ENCODE assay signal across 12 cellular contexts in genomic region chr9:136374183-136374575, GRCh38.
"Had no signal": no experiment of that assay in that cellular context is flagged by ENCODE, and none has a peak within 500 bp of the region (broad histone marks: within the 10 kb centered on the region; RNA-seq: fewer than 3 reads in every experiment).

No MANE protein-coding gene starts in this region.

- DNase-seq: activated CD4-positive, alpha-beta T cell treated with anti-CD3 and anti-CD28 coated beads, Interleukin-2, amount 10 ng/mL, durations not matched to agents 7 days and 5 days; activated naive CD4-positive, alpha-beta T cell; activated naive CD8-positive, alpha-beta T cell treated with anti-CD3 and anti-CD28 coated beads, Interleukin-2, amount 10 ng/mL, durations not matched to agents 7 days and 5 days; activated T-cell treated with anti-CD3 and anti-CD28 coated beads for 4 hours; cortex of kidney; effector CD8-positive, alpha-beta T cell; immature natural killer cell; psoas muscle; T-helper 2 cell had no signal

- H3K4me3 ChIP-seq: gastrocnemius medialis, psoas muscle had no signal

- ATAC-seq: gastrocnemius medialis had no signal

- H3K9me3 ChIP-seq: gastrocnemius medialis, heart left ventricle, psoas muscle, suprapubic skin had no signal

- H3K27me3 ChIP-seq: heart left ventricle, suprapubic skin had no signal

- H3K4me1 ChIP-seq: gastrocnemius medialis, psoas muscle had no signal

- H3K27ac ChIP-seq: gastrocnemius medialis, psoas muscle, suprapubic skin had no signal
